25 cellular contexts compared by ENCODE assay signal in the genomic region with DNA sequence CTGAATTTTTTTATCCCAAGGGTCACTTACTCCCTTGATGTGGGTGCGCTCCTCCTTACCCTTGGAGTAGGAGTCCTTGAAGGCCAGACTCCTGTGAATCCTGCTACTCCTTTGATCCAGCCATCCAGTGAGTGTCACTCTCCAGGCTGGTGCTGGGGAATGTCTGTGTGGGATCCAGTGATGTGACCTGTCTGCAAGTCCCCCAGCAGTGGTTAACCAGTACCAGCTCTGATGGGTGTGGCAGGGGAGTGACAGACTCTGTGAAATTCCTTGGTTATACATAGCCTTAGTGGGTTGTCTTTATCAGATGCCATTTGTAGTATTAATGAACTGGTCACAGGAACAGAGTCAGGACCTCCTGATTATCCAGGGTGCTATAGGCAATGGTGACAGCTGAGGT.
"Had no signal": no experiment of that assay in that cellular context is flagged by ENCODE, and none has a peak within 500 bp of the region (broad histone marks: within the 10 kb centered on the region; RNA-seq: fewer than 3 reads in every experiment).

No MANE protein-coding gene starts in this region.

- H3K27ac ChIP-seq: dorsolateral prefrontal cortex, gastrocnemius medialis, lower lobe of right lung, ovary, psoas muscle, sigmoid colon, skin epidermis, spleen, suprapubic skin, transverse colon, vagina had no signal

- H3K36me3 ChIP-seq: gastrocnemius medialis, lower lobe of right lung, ovary, sigmoid colon, spleen, suprapubic skin, transverse colon, vagina had no signal

- H3K4me1 ChIP-seq: gastrocnemius medialis, lower lobe of right lung, psoas muscle, sigmoid colon, spleen, suprapubic skin, transverse colon, vagina had no signal

- H3K4me3 Mint-ChIP-seq: memory B cell; mesothelial cell of epicardium; naive thymus-derived CD8-positive, alpha-beta T cell; nephron progenitor cell; stimulated activated naive CD8-positive, alpha-beta T cell treated with anti-CD3 and anti-CD28 coated beads, Interleukin-15, amount 100 ng/mL, for 72 hours had no signal

- DNase-seq: dorsolateral prefrontal cortex; effector CD4-positive, alpha-beta T cell; foreskin fibroblast; gastrocnemius medialis; head of caudate nucleus; left ventricle myocardium superior; lower lobe of right lung; mucosa of descending colon; naive thymus-derived CD8-positive, alpha-beta T cell; nephron progenitor cell; nucleus accumbens; ovary; posterior cingulate gyrus; psoas muscle; sigmoid colon; spleen; stimulated activated naive CD4-positive, alpha-beta T cell; stimulated activated naive CD8-positive, alpha-beta T cell treated with anti-CD3 and anti-CD28 coated beads, Interleukin-15, amount 100 ng/mL, for 72 hours; transverse colon had no signal

- ATAC-seq: gastrocnemius medialis; left ventricle myocardium superior; lower lobe of right lung; mucosa of descending colon; naive thymus-derived CD8-positive, alpha-beta T cell; psoas muscle; right cardiac atrium; stimulated activated naive CD8-positive, alpha-beta T cell treated with anti-CD3 and anti-CD28 coated beads, Interleukin-15, amount 100 ng/mL, for 72 hours had no signal

- H3K27me3 Mint-ChIP-seq: memory B cell; naive thymus-derived CD8-positive, alpha-beta T cell; stimulated activated naive CD8-positive, alpha-beta T cell treated with anti-CD3 and anti-CD28 coated beads, Interleukin-15, amount 100 ng/mL, for 72 hours had no signal

- H3K27ac Mint-ChIP-seq: memory B cell; mesothelial cell of epicardium; naive thymus-derived CD8-positive, alpha-beta T cell; nephron progenitor cell; stimulated activated naive CD8-positive, alpha-beta T cell treated with anti-CD3 and anti-CD28 coated beads, Interleukin-15, amount 100 ng/mL, for 72 hours had no signal

- H3K36me3 Mint-ChIP-seq: memory B cell; mesothelial cell of epicardium; naive thymus-derived CD8-positive, alpha-beta T cell had no signal

- H3K4me1 Mint-ChIP-seq: memory B cell; mesothelial cell of epicardium; naive thymus-derived CD8-positive, alpha-beta T cell; nephron progenitor cell; stimulated activated naive CD8-positive, alpha-beta T cell treated with anti-CD3 and anti-CD28 coated beads, Interleukin-15, amount 100 ng/mL, for 72 hours had no signal

- H3K9me3 ChIP-seq: gastrocnemius medialis, lower lobe of right lung, mucosa of descending colon, ovary, psoas muscle, sigmoid colon, suprapubic skin, transverse colon, vagina had no signal

- H3K4me3 ChIP-seq: dorsolateral prefrontal cortex, gastrocnemius medialis, lower lobe of right lung, mucosa of descending colon, ovary, psoas muscle, sigmoid colon, skin epidermis, spleen, suprapubic skin, transverse colon, vagina had no signal

- H3K27me3 ChIP-seq: gastrocnemius medialis, ovary, sigmoid colon, spleen, suprapubic skin, transverse colon, vagina had no signal
